In genomic region chr3:32406481-32407408, GRCh38 we compare ENCODE assay signal across 1 cellular context.
A peak's percentile ranks its signal among the peaks of the same experiment; 100 is the strongest.
TF ChIP-seq lines count a peak whose summit lies in the region.

No MANE protein-coding gene starts in this region.

TF ChIP-seq in GM12878, 131 proteins besides CTCF, POLR2A, EP300 and RAD21:
- no peak for TF ChIP-seq RFX5 (IDR thresholded peaks at IDR 0.05; ENCODE audit: low read depth, low read length)
- no peak for TF ChIP-seq PAX5 (IDR thresholded peaks at IDR 0.05; ENCODE audit: borderline replicate concordance, low read depth, low read length)
- peak; percentile 39; the same call in 1 of the 2 replicates for TF ChIP-seq EED (IDR thresholded peaks at IDR 0.05; ENCODE audit: low read depth)
- TF ChIP-seq RUNX3 (IDR thresholded peaks at IDR 0.05; ENCODE audit: low read length): peak; percentile 52; the same call in 1 of the 2 replicates
- TF ChIP-seq MEF2B (IDR thresholded peaks at IDR 0.05; ENCODE audit: partially characterized antibody, poor library complexity, severe bottlenecking): no peak
- no peak for TF ChIP-seq NRF1 (conservative IDR thresholded peaks at IDR 0.05; ENCODE audit: low read depth, low read length)
- no peak for TF ChIP-seq RB1 (IDR thresholded peaks at IDR 0.05; ENCODE audit: borderline replicate concordance)
- peak; percentile 29; the same call in 1 of the 2 replicates for TF ChIP-seq NFIC (IDR thresholded peaks at IDR 0.05; ENCODE audit: low read depth, low read length)
- no peak for TF ChIP-seq LARP7 (IDR thresholded peaks at IDR 0.05)
- peak in 1 of 2 experiments; percentile 43; a peak in 1 of 4 replicates for TF ChIP-seq ETV6 (conservative IDR thresholded peaks at IDR 0.05 in 1 of 2, IDR thresholded peaks at IDR 0.05 in 1 of 2; ENCODE audit: borderline replicate concordance in 1 of 2, low read depth in 1 of 2)
- TF ChIP-seq PAX8 (IDR thresholded peaks at IDR 0.05): no peak
